In genomic region chr13:61423879-61424278, GRCh38 we compare ENCODE assay signal across 25 cellular contexts. TPM values are rescaled to one million over a fixed set of nuclear protein-coding genes. Genes with fewer than 3 reads are reported as not detected.
"Had no signal": no experiment of that assay in that cellular context is flagged by ENCODE, and none has a peak within 500 bp of the region (broad histone marks: within the 10 kb centered on the region; RNA-seq: fewer than 3 reads in every experiment).

No MANE protein-coding gene starts in this region.

- H3K4me1 ChIP-seq: SJSA1 had no signal

- H3K36me3 ChIP-seq: SJSA1 had no signal

- H3K27ac ChIP-seq: SJSA1 had no signal

- DNase-seq: KBM-7, MV-4-11, NCI-H1048, NCI-H1105 treated with DMSO at 0.1 percent for 48 hours, NCI-H1417 treated with DMSO at 0.1 percent for 48 hours, NCI-H146, NCI-H1694 treated with DMSO at 0.1 percent for 48 hours, NCI-H1930, NCI-H2081, NCI-H2107, NCI-H2171, NCI-H226, NCI-H446, NCI-H510A, NCI-H524 treated with DMSO at 0.1 percent for 48 hours, NCI-H69, NCI-H774, Right ventricle myocardium superior, RPMI8226, SIG-M5 had no signal

- H3K4me3 ChIP-seq: SJSA1, SK-N-MC had no signal

- FAIRE-seq: RCC 7860 had no signal

- H3K9me3 ChIP-seq: SJSA1 had no signal

- H3K27me3 ChIP-seq: SJSA1 had no signal

RNA-seq across cellular contexts. Expression of gene PCDH20, which starts 8.2 kb away (rescaled TPM):
- total RNA-seq: LHCN-M2, MCF 10A, SJSA1 had no signal
